15 cellular contexts compared by ENCODE assay signal in genomic region chr1:164689672-164690655, GRCh38.
A peak's percentile ranks its signal among the peaks of the same experiment; 100 is the strongest.
DNase-seq lines count a peak whose midpoint lies in the region; ATAC-seq and TF ChIP-seq lines count a peak whose summit lies in the region.
"Had no signal": no experiment of that assay in that cellular context is flagged by ENCODE, and none has a peak within 500 bp of the region (broad histone marks: within the 10 kb centered on the region; RNA-seq: fewer than 3 reads in every experiment).

No MANE protein-coding gene starts in this region.

- WGBS in esophagus muscularis mucosa, result 54% methylated on average over 14 of the region's 14 CpGs
- WGBS in trophoblast cell (ENCODE audit: extremely low coverage, insufficient coverage, insufficient read length), result no CpG with 5 or more reads among the region's 14 CpGs

- H3K9ac ChIP-seq in trophoblast cell (ENCODE audit: low read length), result no peak overlapping the region

- H3K14ac ChIP-seq in trophoblast cell (ENCODE audit: low read length), result no peak overlapping the region

- H2BK12ac ChIP-seq in trophoblast cell (ENCODE audit: low read length), result peak overlapping the region; percentile 63

- no peak for ATAC-seq in HG02870 (IDR thresholded peaks at IDR 0.05; ENCODE audit: unreplicated experiment)
- no peak for ATAC-seq in HG03108 (IDR thresholded peaks at IDR 0.05; ENCODE audit: unreplicated experiment)
- ATAC-seq: activated T-cell treated with anti-CD3 and anti-CD28 coated beads, Interleukin-2, amount 50 U/mL, for 72 hours; foreskin keratinocyte; Panc1 had no signal

- intact Hi-C loops in esophagus muscularis mucosa (cut with DNase I), result no loop called here
- intact Hi-C loops in dorsolateral prefrontal cortex (cut with DNase I), result no loop called here

- H2AK5ac ChIP-seq in trophoblast cell (ENCODE audit: low read length), result no peak overlapping the region

- H2BK120ac ChIP-seq in trophoblast cell (ENCODE audit: insufficient read depth, low read length, poor library complexity), result no peak overlapping the region

- H3K9me3 ChIP-seq in HEK293 (ENCODE audit: control insufficient read depth, insufficient read depth, low read depth, low read length), result no peaks in the 10 kb centered on the region
- H3K9me3 ChIP-seq in esophagus muscularis mucosa, result no peaks in the 10 kb centered on the region
- no peaks in the 10 kb centered on the region for H3K9me3 ChIP-seq in trophoblast cell (ENCODE audit: insufficient read depth, low read depth, low read length)

- H3K79me1 ChIP-seq in trophoblast cell (ENCODE audit: low read length), result peaks cover 15% of the 10 kb centered on the region

- DNase-seq in NCI-H82 treated with DMSO at 0.1 percent for 48 hours (lab: John Stamatoyannopoulos, UW; ENCODE audit: unreplicated experiment) (peak; percentile 47), esophagus muscularis mucosa (ENCODE audit: extremely low spot score) (no peak), trophoblast cell (no peak), dorsolateral prefrontal cortex (no peak), COLO829 (ENCODE audit: low spot score) (no peak)
- DNase-seq: activated CD4-positive, alpha-beta memory T cell treated with anti-CD3 and anti-CD28 coated beads for 36 hours; activated T-cell treated with anti-CD3 and anti-CD28 coated beads, Interleukin-2, amount 50 U/mL, for 72 hours; foreskin keratinocyte; NCI-H1436 treated with DMSO at 0.1 percent for 48 hours; NCI-H526 treated with DMSO at 0.1 percent for 48 hours; stimulated activated CD4-positive, alpha-beta T cell treated with anti-CD3 and anti-CD28 coated beads, Interleukin-1b, Interleukin-23, amount 100 ng/mL, for 48 hours had no signal

- no peak overlapping the region for H3K4me2 ChIP-seq in trophoblast cell (ENCODE audit: low read length)

- no peaks in the 10 kb centered on the region for H3K27me3 ChIP-seq in esophagus muscularis mucosa
- no peaks in the 10 kb centered on the region for H3K27me3 ChIP-seq in trophoblast cell (ENCODE audit: insufficient read depth, low read length)
- no peaks in the 10 kb centered on the region for H3K27me3 ChIP-seq in dorsolateral prefrontal cortex
- H3K27me3 ChIP-seq: foreskin keratinocyte had no signal

- no peaks in the 10 kb centered on the region for H3K36me3 ChIP-seq in HEK293 (ENCODE audit: control insufficient read depth in 2 of 2, insufficient read depth in 1 of 2, low read length in 2 of 2)
- peaks cover 0 to 4% (median 0%) of the 10 kb centered on the region in 4 donors for H3K36me3 ChIP-seq in esophagus muscularis mucosa
- peaks cover 0 to 5% of the 10 kb centered on the region in 2 experiments for H3K36me3 ChIP-seq in trophoblast cell (ENCODE audit: control insufficient read depth in 1 of 2, insufficient read depth in 2 of 2, low read length in 2 of 2)

- no peaks in the 10 kb centered on the region for H3K4me1 ChIP-seq in HEK293 (ENCODE audit: control insufficient read depth, insufficient read depth, low read length)
- H3K4me1 ChIP-seq in esophagus muscularis mucosa, result peaks cover 8 to 45% (median 35%) of the 10 kb centered on the region in 4 donors
- peaks cover 0 to 17% of the 10 kb centered on the region in 2 experiments for H3K4me1 ChIP-seq in trophoblast cell (ENCODE audit: control insufficient read depth in 1 of 2, insufficient read depth in 2 of 2, low read length in 2 of 2)
- H3K4me1 ChIP-seq: foreskin keratinocyte had no signal

- no peak overlapping the region for H4K12ac ChIP-seq in trophoblast cell (ENCODE audit: low read depth, low read length)

- peak overlapping the region; percentile 49 for H2BK5ac ChIP-seq in trophoblast cell (ENCODE audit: low read depth, low read length, poor library complexity)

- no peak overlapping the region for H3K23ac ChIP-seq in trophoblast cell (ENCODE audit: low read length)

- CTCF ChIA-PET in HEK293 (lab: Yijun Ruan, JAX), result interaction anchor here (0.6 to 0.7 kb wide), 2 partner anchors 45 to 179 kb away, joined by 3 to 4 read pairs; no protein-coding TSS in a partner anchor

- no peak overlapping the region for H3K4ac ChIP-seq in trophoblast cell (ENCODE audit: low read depth, low read length)

- POLR2A ChIA-PET in HEK293 (lab: Yijun Ruan, JAX), result interaction anchor here (0.7 kb wide), 1 partner anchor 78 kb away, joined by 3 read pairs; no protein-coding TSS in a partner anchor

- no peak overlapping the region for H4K8ac ChIP-seq in trophoblast cell (ENCODE audit: low read depth, low read length)

- H3K4me3 ChIP-seq in HEK293 (ENCODE audit: low read depth, low read length), result no peak overlapping the region
- no peak overlapping the region for H3K4me3 ChIP-seq in esophagus muscularis mucosa
- H3K4me3 ChIP-seq in trophoblast cell (ENCODE audit: low read depth, low read length), result no peak overlapping the region
- peak overlapping the region in 8 of 59 donors; percentile 5 to 20 (median 9) for H3K4me3 ChIP-seq in dorsolateral prefrontal cortex

- no peak overlapping the region for H3K27ac ChIP-seq in HEK293 (ENCODE audit: extremely low read depth, low read depth, low read length)
- peak overlapping the region in 3 of 4 donors; percentile 41 to 58 (median 51) for H3K27ac ChIP-seq in esophagus muscularis mucosa (replicated peaks in 1 of 4)
- H3K27ac ChIP-seq in trophoblast cell (ENCODE audit: low read depth, low read length), result peak overlapping the region; percentile 12
- H3K27ac ChIP-seq in dorsolateral prefrontal cortex, result peak overlapping the region in 28 of 59 donors; percentile 2 to 66 (median 38)
- H3K27ac ChIP-seq: foreskin keratinocyte had no signal

- no peak for TF ChIP-seq POLR2A in esophagus muscularis mucosa (IDR thresholded peaks at IDR 0.05; ENCODE audit: low read depth)

- H2AFZ ChIP-seq in trophoblast cell (ENCODE audit: insufficient read depth, low read length, poor library complexity), result no peak overlapping the region

- no peak overlapping the region for H4K91ac ChIP-seq in trophoblast cell (ENCODE audit: low read depth, low read length)

- peaks cover 1% of the 10 kb centered on the region for H3K79me2 ChIP-seq in trophoblast cell (ENCODE audit: control insufficient read depth, insufficient read depth, low read length, poor library complexity)

- H3K18ac ChIP-seq in trophoblast cell (ENCODE audit: low read length), result no peak overlapping the region

- TF ChIP-seq CTCF in HEK293 (tag by site-specific recombination; IDR thresholded peaks at IDR 0.05) (no peak), esophagus muscularis mucosa (IDR thresholded peaks at IDR 0.05) (no peak), dorsolateral prefrontal cortex (IDR thresholded peaks at IDR 0.05 in 54 of 56, conservative IDR thresholded peaks at IDR 0.05 in 2 of 56; ENCODE audit: low read depth in 1 of 56, partially characterized antibody in 56 of 56) (no peak)

- TF ChIP-seq EP300 in esophagus muscularis mucosa (IDR thresholded peaks at IDR 0.05), result no peak

TF ChIP-seq in HEK293, 187 proteins besides CTCF, POLR2A, EP300 and RAD21:
- TF ChIP-seq TRIM28 (IDR thresholded peaks at IDR 0.05; ENCODE audit: borderline replicate concordance, low read length) (0 out of 2 replicates have a peak, but pooled peaks have one; percentile 42), GLI2 (tag by site-specific recombination; IDR thresholded peaks at IDR 0.05; ENCODE audit: borderline replicate concordance, low read depth) (no peak)
